9 cellular contexts compared by ENCODE assay signal in genomic region chr3:66386011-66386924, GRCh38.
DNase-seq lines count a peak whose midpoint lies in the region; ATAC-seq, FAIRE-seq and TF ChIP-seq lines count a peak whose summit lies in the region.
"Had no signal": no experiment of that assay in that cellular context is flagged by ENCODE, and none has a peak within 500 bp of the region (broad histone marks: within the 10 kb centered on the region; RNA-seq: fewer than 3 reads in every experiment).

No MANE protein-coding gene starts in this region.

- H3K27ac ChIP-seq in foreskin keratinocyte, result no peak overlapping the region

- no peak overlapping the region for H3K4me3 Mint-ChIP-seq in chondrocyte (ENCODE audit: unreplicated experiment)

- ATAC-seq in HG03103 (IDR thresholded peaks at IDR 0.05; ENCODE audit: low read depth, unreplicated experiment) (peak; percentile 84), foreskin keratinocyte (no peak)

- peaks cover 20% of the 10 kb centered on the region for H3K4me1 Mint-ChIP-seq in chondrocyte (ENCODE audit: low read depth)

- DNase-seq in GM13976 (ENCODE audit: low spot score) (peak; percentile 73), GM20000 (ENCODE audit: low spot score) (peak; percentile 71), chondrocyte (ENCODE audit: low spot score) (no peak), dedifferentiated amniotic fluid mesenchymal stem cell (ENCODE audit: extremely low spot score) (no peak), foreskin keratinocyte (no peak), inferior parietal cortex (ENCODE audit: extremely low spot score) (no peak), D721Med (ENCODE audit: insufficient read length, low spot score) (no peak)
- DNase-seq: T-helper 1 cell had no signal

- no peak for FAIRE-seq in D721Med (lab: Jason Lieb, UNC)

- H3K36me3 Mint-ChIP-seq in chondrocyte (ENCODE audit: low read depth), result peaks cover 56% of the 10 kb centered on the region

- no peaks in the 10 kb centered on the region for H3K27me3 Mint-ChIP-seq in chondrocyte (ENCODE audit: low read depth)

- H3K4me1 ChIP-seq in foreskin keratinocyte, result no peaks in the 10 kb centered on the region

- peak overlapping the region; percentile 3 for H3K27ac Mint-ChIP-seq in chondrocyte (ENCODE audit: unreplicated experiment)

- no peaks in the 10 kb centered on the region for H3K27me3 ChIP-seq in foreskin keratinocyte

- TF ChIP-seq CTCF in GM13976 (IDR thresholded peaks at IDR 0.05; ENCODE audit: borderline replicate concordance, control extremely low read depth, extremely low read depth, insufficient read depth, missing control alignments), result no peak
- no peak for TF ChIP-seq CTCF in GM20000 (IDR thresholded peaks at IDR 0.05; ENCODE audit: extremely low read depth, missing control alignments)
- no peak for TF ChIP-seq CTCF in chondrocyte (IDR thresholded peaks at IDR 0.05)
- TF ChIP-seq CTCF in foreskin keratinocyte (conservative IDR thresholded peaks at IDR 0.05), result no peak
- TF ChIP-seq CTCF in D721Med (IDR thresholded peaks at IDR 0.05; ENCODE audit: insufficient read depth, missing control alignments), result no peak

- in situ Hi-C loops in GM13976 (cut with MboI; ENCODE audit: low sequenced_read_pairs, unreplicated experiment), result no loop called here

- H3K9me3 Mint-ChIP-seq in chondrocyte (ENCODE audit: low read depth), result no peaks in the 10 kb centered on the region

Comparison
In these comparisons a context has a peak if more than half of its experiments do, and no peak if none do; other contexts are left out.
1. DNase-seq: peak in GM13976 (single experiment) and GM20000 (single experiment); none in chondrocyte (single experiment), dedifferentiated amniotic fluid mesenchymal stem cell (single experiment), foreskin keratinocyte (0 of 2), inferior parietal cortex (single experiment) and D721Med (single experiment).